Comparison of ENCODE assay signal across 8 cellular contexts in genomic region chr17:48831549-48831883, GRCh38. TPM values are rescaled to one million over a fixed set of nuclear protein-coding genes. Genes with fewer than 3 reads are reported as not detected.
DNase-seq lines count a peak whose midpoint lies in the region; ATAC-seq and TF ChIP-seq lines count a peak whose summit lies in the region.

No MANE protein-coding gene starts in this region.

- H3K4me3 ChIP-seq in DND-41 (ENCODE audit: low read depth in 1 of 2, low read length in 2 of 2) (peak overlapping the region; percentile 82 to 95; a peak in 3 of 4 replicates), SJSA1 (peak overlapping the region; percentile 83), fibroblast of lung (replicated peaks in 1 of 4; ENCODE audit: control extremely low read depth in 1 of 4, insufficient read depth in 1 of 4, low read depth in 3 of 4, low read length in 4 of 4) (peak overlapping the region; percentile 48 to 96 (median 83)), psoas muscle (peak overlapping the region; percentile 87)

- peaks cover 52% of the 10 kb centered on the region for H3K4me1 ChIP-seq in DND-41 (ENCODE audit: insufficient read depth, low read length)
- peaks cover 11% of the 10 kb centered on the region for H3K4me1 ChIP-seq in SJSA1 (replicated peaks)
- H3K4me1 ChIP-seq in fibroblast of lung (ENCODE audit: control insufficient read depth, extremely low read depth, insufficient read depth, low read length), result no peaks in the 10 kb centered on the region
- peaks cover 41% of the 10 kb centered on the region for H3K4me1 ChIP-seq in psoas muscle

- H2AFZ ChIP-seq in DND-41 (ENCODE audit: low read depth, low read length) (peak overlapping the region; percentile 88), fibroblast of lung (ENCODE audit: low read length) (peak overlapping the region; percentile 73)

- peak overlapping the region; percentile 79 for H3K4me2 ChIP-seq in DND-41 (ENCODE audit: insufficient read depth, low read length)
- H3K4me2 ChIP-seq in fibroblast of lung (ENCODE audit: extremely low read depth, insufficient read depth, low read length), result peak overlapping the region; percentile 94

- DNase-seq in DND-41 (no peak), SJSA1 (ENCODE audit: low read depth in 1 of 2, low spot score in 2 of 2) (no peak), fibroblast of lung (ENCODE audit: low read depth in 2 of 2) (no peak), psoas muscle (no peak), HuH-7 (ENCODE audit: low spot score) (no peak), SIG-M5 (lab: John Stamatoyannopoulos, UW) (no peak), NCI-H187 treated with DMSO at 0.1 percent for 48 hours (lab: John Stamatoyannopoulos, UW) (no peak)

- no peaks in the 10 kb centered on the region for H3K9me3 ChIP-seq in DND-41 (ENCODE audit: insufficient read depth, low read length, severe bottlenecking)
- no peaks in the 10 kb centered on the region for H3K9me3 ChIP-seq in SJSA1 (replicated peaks)
- no peaks in the 10 kb centered on the region for H3K9me3 ChIP-seq in fibroblast of lung (ENCODE audit: control insufficient read depth, insufficient read depth, low read depth, low read length)
- no peaks in the 10 kb centered on the region for H3K9me3 ChIP-seq in psoas muscle

- no peaks in the 10 kb centered on the region for H3K27me3 ChIP-seq in DND-41 (ENCODE audit: insufficient read depth, low read length, poor library complexity)
- H3K27me3 ChIP-seq in SJSA1 (replicated peaks), result no peaks in the 10 kb centered on the region
- H3K27me3 ChIP-seq in fibroblast of lung (ENCODE audit: control insufficient read depth, insufficient read depth, low read length), result no peaks in the 10 kb centered on the region
- H3K27me3 ChIP-seq in psoas muscle (ENCODE audit: insufficient read depth in 3 of 3, low read length in 2 of 3), result no peaks in the 10 kb centered on the region

- H3K79me2 ChIP-seq in DND-41 (ENCODE audit: insufficient read depth, low read length) (peaks cover 55% of the 10 kb centered on the region), fibroblast of lung (ENCODE audit: control insufficient read depth, insufficient read depth, low read length) (peaks cover 23% of the 10 kb centered on the region)

- H3K27ac ChIP-seq in DND-41 (ENCODE audit: low read length) (peak overlapping the region; percentile 93), SJSA1 (peak overlapping the region; percentile 80), fibroblast of lung (ENCODE audit: insufficient read depth, low read length) (peak overlapping the region; percentile 90), psoas muscle (peak overlapping the region; percentile 97)

- H3K36me3 ChIP-seq in DND-41 (ENCODE audit: insufficient read depth, low read length) (peaks cover 3% of the 10 kb centered on the region), SJSA1 (peaks cover 13% of the 10 kb centered on the region), fibroblast of lung (ENCODE audit: control insufficient read depth, insufficient read depth, low read length) (no peaks in the 10 kb centered on the region), psoas muscle (ENCODE audit: insufficient read depth in 1 of 2, low read depth in 1 of 2) (no peaks in the 10 kb centered on the region)

- no peak for ATAC-seq in DND-41 (ENCODE audit: insufficient read depth, low read depth)
- no peak for ATAC-seq in psoas muscle
- no peak for ATAC-seq in HG03045 (IDR thresholded peaks at IDR 0.05; ENCODE audit: unreplicated experiment)

- H3K9ac ChIP-seq in DND-41 (ENCODE audit: low read depth, low read length), result peak overlapping the region; percentile 93
- H3K9ac ChIP-seq in fibroblast of lung (ENCODE audit: insufficient read depth, low read length), result peak overlapping the region; percentile 83

- peaks cover 15% of the 10 kb centered on the region; the same call in 1 of the 2 replicates for H4K20me1 ChIP-seq in DND-41 (ENCODE audit: insufficient read depth, low read length)
- H4K20me1 ChIP-seq in fibroblast of lung (ENCODE audit: control insufficient read depth, extremely low read depth, insufficient read depth, low read length), result no peaks in the 10 kb centered on the region

- WGBS in psoas muscle, 3 donors, result 0 to 1% (median 0%) methylated on average over 7 to 8 of the region's 8 CpGs

- TF ChIP-seq CTCF in DND-41 (IDR thresholded peaks at IDR 0.05; ENCODE audit: borderline replicate concordance, extremely low read depth, low read length, poor library complexity, severe bottlenecking) (no peak), fibroblast of lung (conservative IDR thresholded peaks at IDR 0.05 in 1 of 2, IDR thresholded peaks at IDR 0.05 in 1 of 2; ENCODE audit: low read depth in 1 of 2, low read length in 2 of 2) (no peak), psoas muscle (IDR thresholded peaks at IDR 0.05) (no peak)

- intact Hi-C loops in psoas muscle (cut with DNase I), result no loop called here

RNA-seq across cellular contexts. Expression of gene CALCOCO2, which starts 0.7 kb away (rescaled TPM):
- total RNA-seq in SJSA1 (2014; rRNA removed; shearing (Covaris generic)), result 48.4 and 55.1 TPM in 2 replicates
- 50.1 and 65.1 TPM in 2 replicates for total RNA-seq in fibroblast of lung
- 85.2 and 164 TPM in 2 replicates for polyA plus RNA-seq in fibroblast of lung
- 58.3 and 94.0 TPM in 2 replicates for polyA plus RNA-seq in fibroblast of lung (2012)
- 72.5 and 98.4 TPM in 2 replicates for polyA minus RNA-seq in fibroblast of lung (ENCODE audit: low replicate concordance)
- total RNA-seq in psoas muscle, result 100 to 1,000 TPM; 169 to 212 (median 177) TPM
- polyA plus RNA-seq in psoas muscle, result 100 to 1,000 TPM in 1 of 3 donors, 10 to 100 TPM in 2; 87.2 to 183 (median 90.0) TPM

RNA-seq across cellular contexts. Expression of gene TTLL6, which starts 14.5 kb away (rescaled TPM):
- not detected in 2 replicates for total RNA-seq in SJSA1 (2014; rRNA removed; shearing (Covaris generic))
- total RNA-seq in fibroblast of lung, result under 0.01 and 0.17 TPM in 2 replicates
- polyA plus RNA-seq in fibroblast of lung, result not detected in 2 replicates
- polyA plus RNA-seq in fibroblast of lung (2012), result 0.23 TPM in 1 of 2 replicates, not detected in the other
- not detected in 2 replicates for polyA minus RNA-seq in fibroblast of lung (ENCODE audit: low replicate concordance)
- not detected for total RNA-seq in psoas muscle
- polyA plus RNA-seq in psoas muscle, result under 1 TPM in 2 of 3 donors, not detected in 1; 0.03 to 0.05 TPM
